14 cellular contexts compared by ENCODE assay signal in genomic region chr6:157868835-157869234, GRCh38.
"Had no signal": no experiment of that assay in that cellular context is flagged by ENCODE, and none has a peak within 500 bp of the region (broad histone marks: within the 10 kb centered on the region; RNA-seq: fewer than 3 reads in every experiment).

No MANE protein-coding gene starts in this region.

- H3K27me3 ChIP-seq: cardiac muscle cell, suprapubic skin had no signal

- H3K9me3 ChIP-seq: SK-N-SH, suprapubic skin had no signal

- H3K9ac ChIP-seq: SK-N-SH had no signal

- DNase-seq: activated CD4-positive, alpha-beta T cell treated with anti-CD3 and anti-CD28 coated beads, Interleukin-2, amount 50 U/mL, for 48 hours; activated effector memory CD4-positive, alpha-beta T cell treated with Interleukin-2 at 50 U/mL for 16 hours; activated naive CD4-positive, alpha-beta T cell treated with anti-CD3 and anti-CD28 coated beads, Interleukin-2, amount 50 U/mL, for 16 hours; activated T-cell treated with anti-CD3 and anti-CD28 coated beads, Interleukin-2, amount 50 U/mL, for 24 hours; effector CD4-positive, alpha-beta T cell; foreskin fibroblast; mesendoderm; nucleus accumbens; SK-N-SH; T-helper 1 cell had no signal

- H3K27ac ChIP-seq: cardiac muscle cell, suprapubic skin, VCaP had no signal

- H3K4me3 ChIP-seq: cardiac muscle cell, suprapubic skin had no signal

- FAIRE-seq: islet of Langerhans had no signal

- H3K4me2 ChIP-seq: SK-N-SH had no signal
